ENCODE assay signal across 25 cellular contexts in the genomic region with DNA sequence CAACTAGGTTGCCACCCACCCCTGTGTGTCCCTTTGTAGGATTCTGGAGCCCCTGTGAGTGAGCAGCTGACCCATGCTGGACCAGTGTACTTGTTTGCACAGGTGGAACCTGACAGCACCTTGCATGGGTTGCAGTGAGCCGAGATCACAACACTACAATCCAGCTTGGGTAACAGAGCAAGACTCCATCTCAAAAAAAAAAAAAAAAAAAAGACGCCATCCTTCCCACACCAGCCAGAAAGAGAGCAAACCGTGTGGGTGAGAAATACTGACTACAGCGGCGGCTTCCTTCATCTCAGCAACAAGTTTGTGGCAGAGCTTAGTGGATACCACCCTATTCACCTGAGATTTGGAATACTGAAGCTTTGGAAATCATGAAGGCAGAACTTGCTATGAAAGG. TPM values are rescaled to one million over a fixed set of nuclear protein-coding genes. Genes with fewer than 3 reads are reported as not detected.
DNase-seq lines count a peak whose midpoint lies in the region; ATAC-seq and TF ChIP-seq lines count a peak whose summit lies in the region.
"Had no signal": no experiment of that assay in that cellular context is flagged by ENCODE, and none has a peak within 500 bp of the region (broad histone marks: within the 10 kb centered on the region; RNA-seq: fewer than 3 reads in every experiment).

No MANE protein-coding gene starts in this region.

- no peak overlapping the region for H3K4me3 ChIP-seq in HCT116 (replicated peaks in 1 of 2; ENCODE audit: low read depth in 1 of 2, low read length in 2 of 2)
- H3K4me3 ChIP-seq: dorsolateral prefrontal cortex, heart right ventricle, mucosa of descending colon had no signal

- H3K36me3 ChIP-seq in HCT116 (ENCODE audit: control insufficient read depth in 1 of 2, insufficient read depth in 2 of 2, low read length in 2 of 2), result no peaks in the 10 kb centered on the region
- H3K36me3 ChIP-seq: BE2C, heart right ventricle had no signal

- 0 out of 2 replicates have a peak overlapping the region, but pooled peaks have one; percentile 51 for H3K4me2 ChIP-seq in HCT116 (ENCODE audit: low read length)

- H3K36me3 Mint-ChIP-seq in activated CD8-positive, alpha-beta memory T cell treated with anti-CD3 and anti-CD28 coated beads, Interleukin-2, amount 10 ng/mL, durations not matched to agents 7 days and 5 days, result peaks cover 36% of the 10 kb centered on the region
- H3K36me3 Mint-ChIP-seq in T-helper 17 cell (ENCODE audit: low read depth), result no peaks in the 10 kb centered on the region
- H3K36me3 Mint-ChIP-seq in stimulated activated memory B cell treated with anti-CD40 and anti-IgM and Interleukin-4, amounts not matched to agents 10 μg/mL and 1 μg/mL and 100 μg/mL, for 72 hours, result peaks cover 31% of the 10 kb centered on the region
- H3K36me3 Mint-ChIP-seq: immature natural killer cell had no signal

- BruUV-seq in HCT116 (replicated peaks; lab: Mats Ljungman, UMichigan), result no TSS peak

- CTCF ChIA-PET in activated CD8-positive, alpha-beta memory T cell treated with anti-CD3 and anti-CD28 coated beads, Interleukin-2, amount 10 ng/mL, durations not matched to agents 7 days and 5 days (lab: Charles Lee), result interaction anchor here (0.7 to 2.2 kb wide), 13 partner anchors 9 to 121 kb away, joined by 3 to 14 read pairs (median 5); a partner anchor contains a TSS
- CTCF ChIA-PET in HCT116 (lab: Charles Lee), result interaction anchor here (0.7 to 1.6 kb wide), 3 partner anchors 9 to 676 kb away, joined by 3 to 5 read pairs (median 3); no protein-coding TSS in a partner anchor

- H3K9me3 Mint-ChIP-seq in activated CD8-positive, alpha-beta memory T cell treated with anti-CD3 and anti-CD28 coated beads, Interleukin-2, amount 10 ng/mL, durations not matched to agents 7 days and 5 days (ENCODE audit: low read depth), result no peaks in the 10 kb centered on the region
- no peaks in the 10 kb centered on the region for H3K9me3 Mint-ChIP-seq in stimulated activated memory B cell treated with anti-CD40 and anti-IgM and Interleukin-4, amounts not matched to agents 10 μg/mL and 1 μg/mL and 100 μg/mL, for 72 hours

- no peak for TF ChIP-seq RAD21 in HCT116 (IDR thresholded peaks at IDR 0.05; ENCODE audit: low read depth)

- no peak for TF ChIP-seq CTCF in HCT116 (IDR thresholded peaks at IDR 0.05 in 2 of 3, conservative IDR thresholded peaks at IDR 0.05 in 1 of 3; ENCODE audit: borderline replicate concordance in 1 of 3, insufficient read depth in 1 of 3, low read depth in 2 of 3, low read length in 2 of 3)

- no peak for ATAC-seq in activated CD8-positive, alpha-beta memory T cell treated with anti-CD3 and anti-CD28 coated beads, Interleukin-2, amount 10 ng/mL, durations not matched to agents 7 days and 5 days
- ATAC-seq in HCT116, result no peak
- ATAC-seq in T-helper 17 cell, result no peak
- ATAC-seq in stimulated activated memory B cell treated with anti-CD40 and anti-IgM and Interleukin-4, amounts not matched to agents 10 μg/mL and 1 μg/mL and 100 μg/mL, for 72 hours, result no peak
- no peak for ATAC-seq in GM18520 (IDR thresholded peaks at IDR 0.05; ENCODE audit: unreplicated experiment)
- ATAC-seq in HG02588 (IDR thresholded peaks at IDR 0.05; ENCODE audit: unreplicated experiment), result no peak

- no peaks in the 10 kb centered on the region for H3K27me3 Mint-ChIP-seq in activated CD8-positive, alpha-beta memory T cell treated with anti-CD3 and anti-CD28 coated beads, Interleukin-2, amount 10 ng/mL, durations not matched to agents 7 days and 5 days
- no peaks in the 10 kb centered on the region for H3K27me3 Mint-ChIP-seq in T-helper 17 cell
- H3K27me3 Mint-ChIP-seq in stimulated activated memory B cell treated with anti-CD40 and anti-IgM and Interleukin-4, amounts not matched to agents 10 μg/mL and 1 μg/mL and 100 μg/mL, for 72 hours, result no peaks in the 10 kb centered on the region
- H3K27me3 Mint-ChIP-seq: activated CD4-positive, alpha-beta T cell treated with anti-CD3 and anti-CD28 coated beads for 36 hours had no signal

- peak overlapping the region; percentile 81 for H3K4me3 Mint-ChIP-seq in activated CD8-positive, alpha-beta memory T cell treated with anti-CD3 and anti-CD28 coated beads, Interleukin-2, amount 10 ng/mL, durations not matched to agents 7 days and 5 days
- H3K4me3 Mint-ChIP-seq in T-helper 17 cell, result peak overlapping the region; percentile 43
- peak overlapping the region; percentile 72 for H3K4me3 Mint-ChIP-seq in stimulated activated memory B cell treated with anti-CD40 and anti-IgM and Interleukin-4, amounts not matched to agents 10 μg/mL and 1 μg/mL and 100 μg/mL, for 72 hours
- H3K4me3 Mint-ChIP-seq: activated CD4-positive, alpha-beta T cell treated with anti-CD3 and anti-CD28 coated beads for 36 hours; neural crest cell had no signal

- H3K9me3 ChIP-seq in HCT116 (ENCODE audit: control insufficient read depth in 1 of 2, insufficient read depth in 1 of 2, low read depth in 1 of 2, low read length in 2 of 2), result no peaks in the 10 kb centered on the region
- H3K9me3 ChIP-seq in T-helper 17 cell (ENCODE audit: control insufficient read depth, low read length, poor library complexity, severe bottlenecking), result no peaks in the 10 kb centered on the region
- H3K9me3 ChIP-seq: BE2C, mucosa of descending colon had no signal

- H3K79me2 ChIP-seq in HCT116 (ENCODE audit: insufficient read depth, low read length), result no peaks in the 10 kb centered on the region

- DNase-seq in activated CD8-positive, alpha-beta memory T cell treated with anti-CD3 and anti-CD28 coated beads, Interleukin-2, amount 10 ng/mL, durations not matched to agents 7 days and 5 days, result no peak
- DNase-seq in activated CD8-positive, alpha-beta memory T cell treated with anti-CD3 and anti-CD28 coated beads, Interleukin-2, amount 50 U/mL, for 4 hours, result no peak
- no peak for DNase-seq in HCT116 (ENCODE audit: low read depth, low spot score)
- no peak for DNase-seq in T-helper 17 cell
- DNase-seq in activated naive CD4-positive, alpha-beta T cell treated with Interleukin-2 at 50 U/mL for 16 hours, result no peak
- DNase-seq: activated naive CD4-positive, alpha-beta T cell; dorsolateral prefrontal cortex; NCI-H1417 treated with DMSO at 0.1 percent for 48 hours; NCI-H2107 had no signal

- H4K20me1 ChIP-seq in HCT116 (ENCODE audit: insufficient read depth), result no peaks in the 10 kb centered on the region

- no peaks in the 10 kb centered on the region for H3K9me2 ChIP-seq in HCT116 (ENCODE audit: insufficient read depth)

- peak overlapping the region; percentile 80 for H3K27ac Mint-ChIP-seq in activated CD8-positive, alpha-beta memory T cell treated with anti-CD3 and anti-CD28 coated beads, Interleukin-2, amount 10 ng/mL, durations not matched to agents 7 days and 5 days
- peak overlapping the region; percentile 95 for H3K27ac Mint-ChIP-seq in T-helper 17 cell
- H3K27ac Mint-ChIP-seq in stimulated activated memory B cell treated with anti-CD40 and anti-IgM and Interleukin-4, amounts not matched to agents 10 μg/mL and 1 μg/mL and 100 μg/mL, for 72 hours, result peak overlapping the region; percentile 100
- H3K27ac Mint-ChIP-seq: immature natural killer cell, progenitor cell of endocrine pancreas had no signal

- no peak for TF ChIP-seq POLR2A in HCT116 (IDR thresholded peaks at IDR 0.05; ENCODE audit: borderline replicate concordance, extremely low read depth, insufficient read depth, insufficient read length)

- RAD21 ChIA-PET in HCT116 (lab: Charles Lee; ENCODE audit: low non-redundant PET in 1 of 2, low total read pairs in 2 of 2, uncharacterized antibody in 2 of 2, unreplicated experiment in 2 of 2), result no interaction called here

- H3K4me1 ChIP-seq in HCT116 (ENCODE audit: control insufficient read depth in 1 of 2, insufficient read depth in 2 of 2, low read length in 2 of 2), result peaks cover 0 to 5% of the 10 kb centered on the region in 2 experiments; a peak in 1 of 4 replicates
- H3K4me1 ChIP-seq: BE2C had no signal

- no peak overlapping the region for H3K9ac ChIP-seq in HCT116 (ENCODE audit: low read length)

- peaks cover 62% of the 10 kb centered on the region for H3K4me1 Mint-ChIP-seq in activated CD8-positive, alpha-beta memory T cell treated with anti-CD3 and anti-CD28 coated beads, Interleukin-2, amount 10 ng/mL, durations not matched to agents 7 days and 5 days
- peaks cover 44% of the 10 kb centered on the region for H3K4me1 Mint-ChIP-seq in T-helper 17 cell
- peaks cover 67% of the 10 kb centered on the region for H3K4me1 Mint-ChIP-seq in stimulated activated memory B cell treated with anti-CD40 and anti-IgM and Interleukin-4, amounts not matched to agents 10 μg/mL and 1 μg/mL and 100 μg/mL, for 72 hours
- H3K4me1 Mint-ChIP-seq: immature natural killer cell had no signal

- intact Hi-C loops in HCT116 (cut with micrococcal nuclease), result no loop called here

- POLR2A ChIA-PET in HCT116 (lab: Charles Lee), result no interaction called here

- no peaks in the 10 kb centered on the region for H3K27me3 ChIP-seq in HCT116 (ENCODE audit: insufficient read depth, low read length)
- H3K27me3 ChIP-seq: BE2C, dorsolateral prefrontal cortex, heart right ventricle had no signal

- H3K27ac ChIP-seq in HCT116 (ENCODE audit: low read depth, low read length), result no peak overlapping the region
- H3K27ac ChIP-seq: dorsolateral prefrontal cortex, epithelial cell of prostate had no signal

- no peak overlapping the region for H2AFZ ChIP-seq in HCT116 (ENCODE audit: low read depth, low read length, poor library complexity, severe bottlenecking)

TF ChIP-seq in HCT116, 20 proteins besides CTCF, POLR2A, EP300 and RAD21 (continues in another document):
- TF ChIP-seq SRF (IDR thresholded peaks at IDR 0.05; ENCODE audit: low read depth) (no peak), JUND (IDR thresholded peaks at IDR 0.05) (no peak)

RNA-seq across cellular contexts. Expression of a gene that starts 0.7 kb away (rescaled TPM):
- total RNA-seq in activated CD8-positive, alpha-beta memory T cell treated with anti-CD3 and anti-CD28 coated beads, Interleukin-2, amount 10 ng/mL, durations not matched to agents 7 days and 5 days, result 10 to 100 TPM; 22.5 to 47.0 TPM
- not detected for total RNA-seq in HCT116 (2021; ENCODE audit: unreplicated experiment)
- not detected in 2 replicates for polyA plus RNA-seq in HCT116 (2012)
- 10 to 100 TPM; 13.9 to 14.1 TPM for total RNA-seq in T-helper 17 cell
- total RNA-seq: Calu3, fibroblast of villous mesenchyme, left ventricle myocardium superior, M059J, NCI-H460, neural crest cell had no signal
- polyA plus RNA-seq: immature natural killer cell had no signal

RNA-seq across cellular contexts. Expression of a gene that starts 19.1 kb away (rescaled TPM):
- 10 to 100 TPM in 1 of 2 experiments, 1 to 10 TPM in 1; 6.1 to 19.3 TPM for total RNA-seq in activated CD8-positive, alpha-beta memory T cell treated with anti-CD3 and anti-CD28 coated beads, Interleukin-2, amount 10 ng/mL, durations not matched to agents 7 days and 5 days
- 1.5 TPM for total RNA-seq in HCT116 (2021; ENCODE audit: unreplicated experiment)
- 0.91 and 0.99 TPM in 2 replicates for polyA plus RNA-seq in HCT116 (2012)
- 1 to 10 TPM; 3.6 to 3.7 TPM for total RNA-seq in T-helper 17 cell

RNA-seq across cellular contexts. Expression of a gene that starts 37.5 kb away (rescaled TPM):
- under 1 TPM in 1 of 2 experiments, not detected in 1; 0.68 TPM for total RNA-seq in activated CD8-positive, alpha-beta memory T cell treated with anti-CD3 and anti-CD28 coated beads, Interleukin-2, amount 10 ng/mL, durations not matched to agents 7 days and 5 days
- not detected for total RNA-seq in HCT116 (2021; ENCODE audit: unreplicated experiment)
- polyA plus RNA-seq in HCT116 (2012), result 0.11 and 0.16 TPM in 2 replicates
- under 1 TPM in 1 of 2 donors, not detected in 1; 0.45 TPM for total RNA-seq in T-helper 17 cell
- total RNA-seq: activated CD4-positive, alpha-beta T cell treated with anti-CD3 and anti-CD28 coated beads for 36 hours; fibroblast of villous mesenchyme; M059J; NCI-H460; neural crest cell; progenitor cell of endocrine pancreas had no signal
- polyA plus RNA-seq: immature natural killer cell had no signal

Comparison
In these comparisons a context has a peak if more than half of its experiments do, and no peak if none do; other contexts are left out.
1. RNA of a gene that starts 0.7 kb away (total RNA-seq): 22.5 to 47.0 TPM in activated CD8-positive, alpha-beta memory T cell treated with anti-CD3 and anti-CD28 coated beads, Interleukin-2, amount 10 ng/mL, durations not matched to agents 7 days and 5 days and 13.9 to 14.1 TPM in T-helper 17 cell; not detected in HCT116 (single experiment); every median in the first group is over 10 times any median in the second.
2. Peak in every context shown above with its lines, with median percentiles within 50 percentile points of each other: H3K27ac Mint-ChIP-seq and H3K4me3 Mint-ChIP-seq.